10 cellular contexts compared by ENCODE assay signal in the genomic region with DNA sequence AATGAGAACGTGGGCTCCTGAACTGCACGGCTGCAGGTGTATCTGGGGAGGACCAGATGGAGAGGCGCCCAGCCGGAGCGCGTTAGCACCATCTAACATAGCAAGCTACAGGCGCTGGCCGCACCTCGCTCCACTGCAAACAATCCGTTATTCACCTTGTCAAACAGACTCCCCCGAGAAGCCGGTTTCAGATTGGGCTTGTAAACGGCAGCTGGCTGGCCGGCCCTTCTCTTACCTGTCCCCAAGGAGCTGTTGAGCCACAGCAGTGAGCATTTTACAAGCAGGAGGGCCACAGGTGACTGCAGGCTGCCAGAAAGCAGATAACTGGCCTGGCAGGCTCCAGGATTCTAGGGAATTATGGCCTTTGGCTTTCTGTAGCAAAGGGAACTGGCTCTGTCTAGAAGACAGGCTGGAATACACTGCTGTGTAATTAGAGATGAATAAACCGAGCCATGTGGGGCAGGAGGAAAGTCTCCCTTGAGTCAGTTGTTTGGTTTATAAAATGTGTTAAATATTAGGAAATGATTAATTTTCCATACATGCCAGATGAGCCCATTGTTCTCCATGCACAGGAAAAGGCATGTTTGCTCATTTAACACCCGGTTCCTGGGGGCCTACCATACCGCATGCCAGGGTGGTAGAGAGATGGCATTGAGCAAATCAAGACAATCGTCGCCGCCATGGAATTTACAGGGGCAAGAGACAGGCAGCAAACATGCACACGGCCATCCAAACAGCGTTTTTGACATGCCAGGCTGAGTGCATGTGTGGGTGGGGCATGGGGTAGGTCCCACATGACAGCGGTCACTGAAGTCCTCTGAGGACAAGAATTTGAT.
A peak's percentile ranks its signal among the peaks of the same experiment; 100 is the strongest.
DNase-seq lines count a peak whose midpoint lies in the region; ATAC-seq and TF ChIP-seq lines count a peak whose summit lies in the region.
"Had no signal": no experiment of that assay in that cellular context is flagged by ENCODE, and none has a peak within 500 bp of the region (broad histone marks: within the 10 kb centered on the region; RNA-seq: fewer than 3 reads in every experiment).

No MANE protein-coding gene starts in this region.

- H3K9me3 ChIP-seq in OCI-LY7 (ENCODE audit: low read length) (no peaks in the 10 kb centered on the region; the same call in 1 of the 2 replicates), heart right ventricle (no peaks in the 10 kb centered on the region), Peyer's patch (no peaks in the 10 kb centered on the region)

- H3K27me3 ChIP-seq in heart right ventricle (no peaks in the 10 kb centered on the region), Peyer's patch (no peaks in the 10 kb centered on the region)

- CTCF ChIA-PET in OCI-LY7 (lab: Charles Lee; ENCODE audit: unreplicated experiment), result interaction anchor here (1.2 kb wide), 1 partner anchor 79 kb away, joined by 3 read pairs; no protein-coding TSS in a partner anchor

- peaks cover 22% of the 10 kb centered on the region; the same call in 1 of the 2 replicates for H3K79me2 ChIP-seq in OCI-LY7 (ENCODE audit: insufficient read depth, low read depth, low read length)

- H3K4me1 ChIP-seq in OCI-LY7 (ENCODE audit: insufficient read depth, low read length, poor library complexity, severe bottlenecking) (peaks cover 99% of the 10 kb centered on the region), heart right ventricle (peaks cover 0 to 15% (median 5%) of the 10 kb centered on the region in 9 donors), Peyer's patch (peaks cover 0 to 4% (median 1%) of the 10 kb centered on the region in 4 donors)

- intact Hi-C loops in OCI-LY7 (cut with micrococcal nuclease; ENCODE audit: unreplicated experiment), result loop anchor here (1.0 to 5.0 kb wide), 5 partner anchors 21 to 571 kb away; no protein-coding TSS in a partner anchor
- intact Hi-C loops in heart right ventricle (cut with DNase I), result loop anchor here in 1 of 10 donors (10.0 kb wide), 1 partner anchor 182 kb away; no protein-coding TSS in a partner anchor

- peaks cover 26% of the 10 kb centered on the region for H3K27me3 Mint-ChIP-seq in nephron progenitor cell (ENCODE audit: low read depth, poor library complexity)

- no TSS peak for BruUV-seq in OCI-LY7 (replicated peaks; lab: Mats Ljungman, UMichigan)

- no peaks in the 10 kb centered on the region for H3K9me3 Mint-ChIP-seq in nephron progenitor cell

- H3K4me3 ChIP-seq in LNCaP clone FGC (ENCODE audit: low read depth, low read length) (no peak overlapping the region), OCI-LY7 (ENCODE audit: low read depth, low read length, poor library complexity, severe bottlenecking) (peak overlapping the region; percentile 56), heart right ventricle (no peak overlapping the region), Peyer's patch (no peak overlapping the region)

- H2AFZ ChIP-seq in OCI-LY7 (ENCODE audit: low read length), result peak overlapping the region; percentile 1; the same call in 1 of the 2 replicates

- H3K36me3 Mint-ChIP-seq in nephron progenitor cell (ENCODE audit: low read depth), result no peaks in the 10 kb centered on the region

- H3K4me2 ChIP-seq in OCI-LY7 (ENCODE audit: low read length), result peak overlapping the region; percentile 77

- peaks cover 14% of the 10 kb centered on the region for H3K36me3 ChIP-seq in OCI-LY7 (ENCODE audit: insufficient read depth, low read length)
- no peaks in the 10 kb centered on the region for H3K36me3 ChIP-seq in heart right ventricle
- H3K36me3 ChIP-seq in Peyer's patch, result no peaks in the 10 kb centered on the region

- no peaks in the 10 kb centered on the region for H4K20me1 ChIP-seq in OCI-LY7 (ENCODE audit: insufficient read depth, low read length)

- ATAC-seq in HG02884 (IDR thresholded peaks at IDR 0.05; ENCODE audit: unreplicated experiment) (no peak), GM18520 (IDR thresholded peaks at IDR 0.05; ENCODE audit: unreplicated experiment) (no peak), heart right ventricle (no peak)

- H3K9me2 ChIP-seq in OCI-LY7 (ENCODE audit: insufficient read depth, low read length), result no peaks in the 10 kb centered on the region

- DNase-seq in DMS153 (lab: John Stamatoyannopoulos, UW) (peak; percentile 95), LNCaP clone FGC (ENCODE audit: low read depth) (peak; percentile 98), OCI-LY7 (ENCODE audit: low spot score) (peak; percentile 94), nephron progenitor cell (peak; percentile 38), heart right ventricle (no peak), Peyer's patch (no peak)
- DNase-seq: GDM1, kidney had no signal

- TF ChIP-seq POLR2A in Peyer's patch (IDR thresholded peaks at IDR 0.05), result no peak

- POLR2A ChIA-PET in OCI-LY7 (lab: Charles Lee), result interaction anchor here (0.6 to 1.9 kb wide), 6 partner anchors 21 to 1870 kb away, joined by 3 to 8 read pairs (median 4); no protein-coding TSS in a partner anchor

- peaks cover 53% of the 10 kb centered on the region for H3K4me1 Mint-ChIP-seq in nephron progenitor cell

- H3K27ac ChIP-seq in OCI-LY7 (ENCODE audit: low read depth, low read length, poor library complexity, severe bottlenecking) (peak overlapping the region; percentile 95), heart right ventricle (no peak overlapping the region), Peyer's patch (no peak overlapping the region)

- H3K27ac Mint-ChIP-seq in nephron progenitor cell, result no peak overlapping the region

- no peak for TF ChIP-seq CTCF in LNCaP clone FGC (IDR thresholded peaks at IDR 0.05; ENCODE audit: control insufficient read depth, extremely low read depth, insufficient read depth)
- TF ChIP-seq CTCF in OCI-LY7 (conservative IDR thresholded peaks at IDR 0.05; ENCODE audit: low read length), result no peak
- no peak for TF ChIP-seq CTCF in nephron progenitor cell (IDR thresholded peaks at IDR 0.05)
- no peak for TF ChIP-seq CTCF in heart right ventricle (IDR thresholded peaks at IDR 0.05)
- TF ChIP-seq CTCF in Peyer's patch (IDR thresholded peaks at IDR 0.05), result no peak

- H3K4me3 Mint-ChIP-seq in nephron progenitor cell, result no peak overlapping the region

- WGBS in heart right ventricle, 2 donors, result 82 to 85% methylated on average over 23 of the region's 23 CpGs

Comparison
In these comparisons a context has a peak if more than half of its experiments do, and no peak if none do; other contexts are left out.
1. DNase-seq: peak in DMS153 (single experiment), LNCaP clone FGC (single experiment), OCI-LY7 (single experiment) and nephron progenitor cell (single experiment); none in heart right ventricle (0 of 2) and Peyer's patch (0 of 3).